ENCODE assay signal across 8 cellular contexts in the genomic region with DNA sequence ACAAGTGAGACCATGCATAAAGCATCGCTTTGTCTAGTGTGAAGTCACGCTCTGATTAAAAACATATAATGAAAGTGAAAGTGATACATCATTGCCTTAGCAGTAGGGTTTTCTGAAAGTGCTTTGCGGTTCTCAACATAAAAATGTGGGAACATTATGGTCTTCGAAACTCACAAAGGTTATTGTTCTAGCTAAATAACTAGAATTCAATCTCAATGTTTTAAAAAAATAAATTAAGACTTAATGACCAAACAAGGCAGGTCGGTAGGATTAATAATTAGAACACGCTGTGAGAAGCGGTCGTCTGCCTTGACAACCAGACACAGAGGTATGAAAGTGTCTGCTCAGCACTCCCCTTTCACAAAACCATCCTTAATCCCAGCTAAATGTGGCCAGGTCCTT. TPM values are rescaled to one million over a fixed set of nuclear protein-coding genes. Genes with fewer than 3 reads are reported as not detected.
DNase-seq lines count a peak whose midpoint lies in the region; ATAC-seq and TF ChIP-seq lines count a peak whose summit lies in the region.

No MANE protein-coding gene starts in this region.

- H3K9ac ChIP-seq in trophoblast cell (ENCODE audit: low read length) = no peak overlapping the region

- H3K4me1 Mint-ChIP-seq in T-cell = peaks cover 0 to 22% (median 13%) of the 10 kb centered on the region in 3 donors

- no peak overlapping the region for H4K12ac ChIP-seq in trophoblast cell (ENCODE audit: low read depth, low read length)

- no peaks in the 10 kb centered on the region for H3K36me3 ChIP-seq in trophoblast cell (ENCODE audit: control insufficient read depth in 1 of 2, insufficient read depth in 2 of 2, low read length in 2 of 2)

- H3K79me1 ChIP-seq in trophoblast cell (ENCODE audit: low read length) = no peaks in the 10 kb centered on the region

- H3K4me3 ChIP-seq in trophoblast cell (ENCODE audit: low read depth, low read length) = no peak overlapping the region

- peaks cover 4% of the 10 kb centered on the region for H3K36me3 Mint-ChIP-seq in T-cell

- peaks cover 0 to 11% (median 2%) of the 10 kb centered on the region in 3 donors for H3K9me3 Mint-ChIP-seq in T-cell

- no peak overlapping the region for H2AK5ac ChIP-seq in trophoblast cell (ENCODE audit: low read length)

- H3K4me3 Mint-ChIP-seq in T-cell = peak overlapping the region; percentile 63 to 78 (median 75)

- H2BK12ac ChIP-seq in trophoblast cell (ENCODE audit: low read length) = no peak overlapping the region

- no peak for TF ChIP-seq CTCF in GM10266 (IDR thresholded peaks at IDR 0.05; ENCODE audit: control insufficient read depth, insufficient read depth, low read depth, missing control alignments)

- no peak overlapping the region for H4K91ac ChIP-seq in trophoblast cell (ENCODE audit: low read depth, low read length)

- ATAC-seq in GM21381 (IDR thresholded peaks at IDR 0.05; ENCODE audit: unreplicated experiment) (peak; percentile 99), HG03575 (IDR thresholded peaks at IDR 0.05; ENCODE audit: extremely low read depth, insufficient number of reproducible peaks, low FRiP score, unreplicated experiment) (peak; percentile 97), T-cell (replicated peaks in 1 of 4) (peak in 3 of 4 experiments; percentile 33 to 59 (median 46))

- POLR2A ChIA-PET in T-cell (lab: Charles Lee) = no interaction called here

- H2BK120ac ChIP-seq in trophoblast cell (ENCODE audit: insufficient read depth, low read length, poor library complexity) = no peak overlapping the region

- no peak overlapping the region for H3K27ac ChIP-seq in trophoblast cell (ENCODE audit: low read depth, low read length)

- H4K8ac ChIP-seq in trophoblast cell (ENCODE audit: low read depth, low read length) = no peak overlapping the region

- CTCF ChIA-PET in T-cell (lab: Charles Lee) = no interaction called here

- no peak overlapping the region for H3K14ac ChIP-seq in trophoblast cell (ENCODE audit: low read length)

- H3K23ac ChIP-seq in trophoblast cell (ENCODE audit: low read length) = no peak overlapping the region

- H3K4me1 ChIP-seq in trophoblast cell (ENCODE audit: control insufficient read depth in 1 of 2, insufficient read depth in 2 of 2, low read length in 2 of 2) = no peaks in the 10 kb centered on the region

- DNase-seq in GM10266 (ENCODE audit: extremely low spot score) (peak; percentile 15), T-cell (no peak), kidney tubule cell (ENCODE audit: low spot score) (peak; percentile 57), trophoblast cell (no peak), NCI-H82 treated with DMSO at 0.1 percent for 48 hours (lab: John Stamatoyannopoulos, UW; ENCODE audit: unreplicated experiment) (no peak), NCI-H1436 (lab: John Stamatoyannopoulos, UW) (no peak)

- peak overlapping the region; percentile 66 to 71 for H3K27ac Mint-ChIP-seq in T-cell

- no peak overlapping the region for H2BK5ac ChIP-seq in trophoblast cell (ENCODE audit: low read depth, low read length, poor library complexity)

- H3K18ac ChIP-seq in trophoblast cell (ENCODE audit: low read length) = no peak overlapping the region

- no peak overlapping the region for H2AFZ ChIP-seq in trophoblast cell (ENCODE audit: insufficient read depth, low read length, poor library complexity)

- no peaks in the 10 kb centered on the region for H3K9me3 ChIP-seq in trophoblast cell (ENCODE audit: insufficient read depth, low read depth, low read length)

- peaks cover 0 to 4% of the 10 kb centered on the region in 2 donors for H3K27me3 Mint-ChIP-seq in T-cell

- H3K4ac ChIP-seq in trophoblast cell (ENCODE audit: low read depth, low read length) = no peak overlapping the region

- no peaks in the 10 kb centered on the region for H3K79me2 ChIP-seq in trophoblast cell (ENCODE audit: control insufficient read depth, insufficient read depth, low read length, poor library complexity)

- WGBS in trophoblast cell (ENCODE audit: extremely low coverage, insufficient coverage, insufficient read length) = no CpG with 5 or more reads among the region's 8 CpGs

- no peaks in the 10 kb centered on the region for H3K27me3 ChIP-seq in trophoblast cell (ENCODE audit: insufficient read depth, low read length)

- no peak overlapping the region for H3K4me2 ChIP-seq in trophoblast cell (ENCODE audit: low read length)

RNA-seq across cellular contexts. Expression of a gene that starts 42.2 kb away (rescaled TPM):
- 1 to 10 TPM in 1 of 5 donors, under 1 TPM in 4; 0.35 to 1.4 (median 0.57) TPM for total RNA-seq in T-cell
- polyA plus RNA-seq in trophoblast cell (2013) = 0.60 and 0.74 TPM in 2 replicates

Comparison
In these comparisons a context has a peak if more than half of its experiments do, and no peak if none do; other contexts are left out.
1. DNase-seq: peak in GM10266 (single experiment) and kidney tubule cell (single experiment); none in T-cell (0 of 34), trophoblast cell (0 of 2), NCI-H82 treated with DMSO at 0.1 percent for 48 hours (single experiment) and NCI-H1436 (single experiment).
2. ATAC-seq: peak in every context shown above with its lines; median percentile 99 in GM21381; 97 in HG03575; 46 in T-cell.